ENCODE assay signal across 8 cellular contexts in genomic region chr17:79023886-79024771, GRCh38. TPM values are rescaled to one million over a fixed set of nuclear protein-coding genes. Genes with fewer than 3 reads are reported as not detected.
A peak's percentile ranks its signal among the peaks of the same experiment; 100 is the strongest.
DNase-seq lines count a peak whose midpoint lies in the region; ATAC-seq lines count a peak whose summit lies in the region.

Gene C1QTNF1, plus strand, starts transcription at chr17:79024169. Its CDS starts 19,800 bp downstream, at chr17:79043969.

- intact Hi-C loops in left ventricle myocardium superior (cut with micrococcal nuclease), result no loop called here

- DNase-seq in DMS53 treated with DMSO at 0.1 percent for 48 hours (lab: John Stamatoyannopoulos, UW; ENCODE audit: unreplicated experiment), result peak; percentile 21
- DNase-seq in NCI-H146 (lab: John Stamatoyannopoulos, UW), result peak; percentile 71
- peak; percentile 80 for DNase-seq in left ventricle myocardium superior
- no peak for DNase-seq in AG08395 (ENCODE audit: low spot score)

- H3K27ac Mint-ChIP-seq in activated naive CD8-positive, alpha-beta T cell, result no peak within 1 kb of the TSS

- no peaks in the 10 kb centered on the region for H3K9me3 Mint-ChIP-seq in activated naive CD8-positive, alpha-beta T cell (ENCODE audit: low read depth)

- H3K36me3 Mint-ChIP-seq in activated naive CD8-positive, alpha-beta T cell, result no peaks in the 10 kb centered on the region

- H3K9ac ChIP-seq in rectal smooth muscle tissue (ENCODE audit: low read length), result no peak within 1 kb of the TSS

- peak within 1 kb of the TSS; percentile 66 for H3K4me3 ChIP-seq in rectal smooth muscle tissue (ENCODE audit: low read length)

- H3K27me3 ChIP-seq in rectal smooth muscle tissue (ENCODE audit: control insufficient read depth, insufficient read depth, low read length), result peaks cover 5% of the 10 kb centered on the region

- H3K4me1 Mint-ChIP-seq in activated naive CD8-positive, alpha-beta T cell (ENCODE audit: low read depth), result peaks cover 7% of the 10 kb centered on the region

- H3K27ac ChIP-seq in rectal smooth muscle tissue (ENCODE audit: low read depth, low read length), result no peak within 1 kb of the TSS

- peak within 1 kb of the TSS; percentile 88 for H3K4me3 Mint-ChIP-seq in activated naive CD8-positive, alpha-beta T cell

- no peaks in the 10 kb centered on the region for H3K36me3 ChIP-seq in rectal smooth muscle tissue (ENCODE audit: control insufficient read depth, insufficient read depth, low read length)

- peaks cover 30% of the 10 kb centered on the region for H3K4me1 ChIP-seq in rectal smooth muscle tissue (ENCODE audit: control insufficient read depth, insufficient read depth, low read length)

- H3K27me3 Mint-ChIP-seq in activated naive CD8-positive, alpha-beta T cell, result peaks cover 4% of the 10 kb centered on the region

- ATAC-seq in left ventricle myocardium superior (peak; percentile 26), GM21447 (IDR thresholded peaks at IDR 0.05; ENCODE audit: unreplicated experiment) (no peak), GM21737 (IDR thresholded peaks at IDR 0.05; ENCODE audit: unreplicated experiment) (no peak)

RNA-seq across cellular contexts. Expression of gene C1QTNF1, which starts in this region (rescaled TPM):
- total RNA-seq in left ventricle myocardium superior, result 247 TPM
